Comparison of ENCODE assay signal across 1 cellular context in the genomic region with DNA sequence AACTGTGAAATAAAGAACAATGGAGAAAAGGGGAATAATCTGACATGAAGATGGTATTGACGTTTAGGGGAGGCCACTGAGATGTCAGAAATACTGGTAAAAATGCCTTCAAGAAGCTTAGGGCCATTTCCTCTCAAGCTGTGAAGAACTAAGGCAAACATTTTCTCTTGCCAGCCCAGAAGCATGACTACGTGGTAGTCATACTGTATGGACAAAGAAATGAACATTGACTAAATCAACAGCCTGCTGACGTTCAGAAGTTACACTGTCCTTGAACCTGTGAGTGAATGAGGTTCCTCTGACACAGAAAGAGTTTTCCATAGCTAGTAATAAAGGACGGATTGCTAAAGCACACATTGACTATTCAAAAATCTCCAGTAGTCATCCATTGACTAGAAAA.
TF ChIP-seq lines count a peak whose summit lies in the region.

No MANE protein-coding gene starts in this region.

TF ChIP-seq in HepG2, 621 proteins besides CTCF, POLR2A, EP300 and RAD21 (continued from another document):
- TF ChIP-seq, protein P1, sequence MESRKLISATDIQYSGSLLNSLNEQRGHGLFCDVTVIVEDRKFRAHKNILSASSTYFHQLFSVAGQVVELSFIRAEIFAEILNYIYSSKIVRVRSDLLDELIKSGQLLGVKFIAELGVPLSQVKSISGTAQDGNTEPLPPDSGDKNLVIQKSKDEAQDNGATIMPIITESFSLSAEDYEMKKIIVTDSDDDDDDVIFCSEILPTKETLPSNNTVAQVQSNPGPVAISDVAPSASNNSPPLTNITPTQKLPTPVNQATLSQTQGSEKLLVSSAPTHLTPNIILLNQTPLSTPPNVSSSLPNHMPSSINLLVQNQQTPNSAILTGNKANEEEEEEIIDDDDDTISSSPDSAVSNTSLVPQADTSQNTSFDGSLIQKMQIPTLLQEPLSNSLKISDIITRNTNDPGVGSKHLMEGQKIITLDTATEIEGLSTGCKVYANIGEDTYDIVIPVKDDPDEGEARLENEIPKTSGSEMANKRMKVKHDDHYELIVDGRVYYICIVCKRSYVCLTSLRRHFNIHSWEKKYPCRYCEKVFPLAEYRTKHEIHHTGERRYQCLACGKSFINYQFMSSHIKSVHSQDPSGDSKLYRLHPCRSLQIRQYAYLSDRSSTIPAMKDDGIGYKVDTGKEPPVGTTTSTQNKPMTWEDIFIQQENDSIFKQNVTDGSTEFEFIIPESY (CRISPR knock-in tag; IDR thresholded peaks at IDR 0.05), result no peak
- TF ChIP-seq ZNF292 (CRISPR knock-in tag; IDR thresholded peaks at IDR 0.05; ENCODE audit: borderline replicate concordance, low read depth), result no peak
